In the genomic region with DNA sequence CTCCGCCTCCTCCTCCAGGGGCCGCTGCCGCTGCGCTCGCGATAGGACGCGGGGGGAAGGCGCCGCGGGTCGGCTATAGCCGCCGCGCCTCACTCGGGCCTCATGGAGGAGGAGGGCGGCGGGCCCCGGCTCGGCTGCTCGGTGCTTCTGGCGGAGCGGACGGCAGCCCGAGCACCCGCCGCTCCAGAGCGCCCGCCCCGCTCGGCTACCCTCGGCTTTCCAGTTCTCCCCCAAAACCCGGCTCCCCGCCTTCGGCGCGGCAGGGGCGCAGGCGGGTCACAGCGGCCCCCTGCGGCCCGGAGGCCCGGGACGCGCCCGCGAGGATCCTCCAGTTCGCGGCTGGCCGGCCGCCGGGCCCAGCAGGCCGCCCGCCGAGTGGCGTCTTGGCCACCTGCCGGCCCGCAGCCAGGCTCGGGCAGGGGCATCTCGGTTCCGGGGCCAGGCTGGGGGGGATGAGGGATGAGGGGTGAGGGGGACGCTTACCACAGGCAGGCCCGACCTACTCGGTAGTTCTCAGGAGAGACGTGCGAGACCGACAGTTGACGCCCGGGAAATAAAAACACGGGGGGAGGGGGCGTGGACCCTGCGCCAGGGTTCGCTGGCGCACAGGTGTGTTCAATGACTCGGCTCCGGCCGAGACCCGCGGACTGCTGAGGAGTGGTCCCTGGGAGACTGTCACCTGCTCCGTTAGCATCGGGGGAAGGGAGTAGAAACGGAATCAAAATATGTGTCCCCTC, we compare ENCODE assay signal across 8 cellular contexts. TPM values are rescaled to one million over a fixed set of nuclear protein-coding genes. Genes with fewer than 3 reads are reported as not detected.
DNase-seq lines count a peak whose midpoint lies in the region; ATAC-seq and TF ChIP-seq lines count a peak whose summit lies in the region.

A gene with protein sequence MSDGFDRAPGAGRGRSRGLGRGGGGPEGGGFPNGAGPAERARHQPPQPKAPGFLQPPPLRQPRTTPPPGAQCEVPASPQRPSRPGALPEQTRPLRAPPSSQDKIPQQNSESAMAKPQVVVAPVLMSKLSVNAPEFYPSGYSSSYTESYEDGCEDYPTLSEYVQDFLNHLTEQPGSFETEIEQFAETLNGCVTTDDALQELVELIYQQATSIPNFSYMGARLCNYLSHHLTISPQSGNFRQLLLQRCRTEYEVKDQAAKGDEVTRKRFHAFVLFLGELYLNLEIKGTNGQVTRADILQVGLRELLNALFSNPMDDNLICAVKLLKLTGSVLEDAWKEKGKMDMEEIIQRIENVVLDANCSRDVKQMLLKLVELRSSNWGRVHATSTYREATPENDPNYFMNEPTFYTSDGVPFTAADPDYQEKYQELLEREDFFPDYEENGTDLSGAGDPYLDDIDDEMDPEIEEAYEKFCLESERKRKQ (minus strand): TSS at position 221 of the 737 bp plus-strand sequence. CDS start 231 bp downstream, outside the sequence.

- H3K4me3 ChIP-seq in liver (ENCODE audit: low read depth in 1 of 3, low read length in 3 of 3) = peak within 1 kb of the TSS; percentile 83 to 97 (median 90)

- no peaks in the 10 kb centered on the region for H3K9me3 ChIP-seq in liver (ENCODE audit: control insufficient read depth in 4 of 4, low read length in 3 of 4)

- H3K36me3 ChIP-seq in liver (ENCODE audit: control insufficient read depth in 4 of 4, insufficient read depth in 3 of 4, low read depth in 1 of 4, low read length in 3 of 4) = peaks cover 0 to 4% (median 2%) of the 10 kb centered on the region in 4 donors

- H3K9ac ChIP-seq in liver (ENCODE audit: low read depth in 1 of 2, low read length in 2 of 2) = peak within 1 kb of the TSS; percentile 48 to 82

- TF ChIP-seq POLR2A in GM19193 (IDR thresholded peaks at IDR 0.05; ENCODE audit: extremely low read depth, insufficient read depth, insufficient read length) = peak; percentile 91

- DNase-seq in C1 segment of cervical spinal cord (lab: John Stamatoyannopoulos, UW) = peak in 13 of 14 donors; percentile 20 to 90 (median 80)
- peak; percentile 71 to 97 for DNase-seq in NCI-H526 (lab: John Stamatoyannopoulos, UW)
- peak; percentile 75 for DNase-seq in activated CD4-positive, alpha-beta T cell treated with anti-CD3 and anti-CD28 coated beads, Interleukin-2, amount 50 U/mL, for 1 hour
- peak; percentile 90 for DNase-seq in dermis blood vessel endothelial cell
- peak; percentile 83 for DNase-seq in stimulated activated CD4-positive, alpha-beta T cell treated with anti-CD3 and anti-CD28 coated beads, Interleukin-4, amount 100 ng/mL, for 24 hours

- WGBS in liver = under 1% methylated on average over 82 of the region's 82 CpGs

- peak; percentile 62 for TF ChIP-seq CTCF in liver (IDR thresholded peaks at IDR 0.05; ENCODE audit: low read depth, low read length, missing input control)

- no peaks in the 10 kb centered on the region for H3K27me3 ChIP-seq in liver (ENCODE audit: control insufficient read depth in 4 of 4, insufficient read depth in 4 of 4, low read length in 3 of 4)

- H3K4me1 ChIP-seq in liver (ENCODE audit: control insufficient read depth in 4 of 4, insufficient read depth in 4 of 4, low read length in 3 of 4) = peaks cover 5 to 19% (median 15%) of the 10 kb centered on the region in 4 donors

- peak in 1 of 2 donors; percentile 7 for TF ChIP-seq RAD21 in liver (IDR thresholded peaks at IDR 0.05)

- H3K27ac ChIP-seq in liver (ENCODE audit: low read depth in 1 of 2, low read length in 2 of 2) = peak within 1 kb of the TSS; percentile 95 to 97

- ATAC-seq in HG03432 (IDR thresholded peaks at IDR 0.05; ENCODE audit: unreplicated experiment) = peak; percentile 80

TF ChIP-seq in liver, 16 proteins besides CTCF, POLR2A, EP300 and RAD21:
- no peak for TF ChIP-seq SP1 (IDR thresholded peaks at IDR 0.05)
- TF ChIP-seq, protein P1, sequence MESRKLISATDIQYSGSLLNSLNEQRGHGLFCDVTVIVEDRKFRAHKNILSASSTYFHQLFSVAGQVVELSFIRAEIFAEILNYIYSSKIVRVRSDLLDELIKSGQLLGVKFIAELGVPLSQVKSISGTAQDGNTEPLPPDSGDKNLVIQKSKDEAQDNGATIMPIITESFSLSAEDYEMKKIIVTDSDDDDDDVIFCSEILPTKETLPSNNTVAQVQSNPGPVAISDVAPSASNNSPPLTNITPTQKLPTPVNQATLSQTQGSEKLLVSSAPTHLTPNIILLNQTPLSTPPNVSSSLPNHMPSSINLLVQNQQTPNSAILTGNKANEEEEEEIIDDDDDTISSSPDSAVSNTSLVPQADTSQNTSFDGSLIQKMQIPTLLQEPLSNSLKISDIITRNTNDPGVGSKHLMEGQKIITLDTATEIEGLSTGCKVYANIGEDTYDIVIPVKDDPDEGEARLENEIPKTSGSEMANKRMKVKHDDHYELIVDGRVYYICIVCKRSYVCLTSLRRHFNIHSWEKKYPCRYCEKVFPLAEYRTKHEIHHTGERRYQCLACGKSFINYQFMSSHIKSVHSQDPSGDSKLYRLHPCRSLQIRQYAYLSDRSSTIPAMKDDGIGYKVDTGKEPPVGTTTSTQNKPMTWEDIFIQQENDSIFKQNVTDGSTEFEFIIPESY (IDR thresholded peaks at IDR 0.05) = peak; percentile 41

RNA-seq across cellular contexts. Expression of the gene that starts here (rescaled TPM):
- total RNA-seq in dermis blood vessel endothelial cell (88.2 and 139 TPM in 2 replicates), liver (10 to 100 TPM; 40.2 to 50.8 TPM)
- polyA plus RNA-seq in liver = 10 to 100 TPM; 27.0 to 48.2 TPM

Comparison
In these comparisons a context has a peak if more than half of its experiments do, and no peak if none do; other contexts are left out.
1. Peak in every context shown above with its lines: DNase-seq, ATAC-seq, H3K4me3 ChIP-seq and H3K27ac ChIP-seq.